9 cellular contexts compared by ENCODE assay signal in the genomic region with DNA sequence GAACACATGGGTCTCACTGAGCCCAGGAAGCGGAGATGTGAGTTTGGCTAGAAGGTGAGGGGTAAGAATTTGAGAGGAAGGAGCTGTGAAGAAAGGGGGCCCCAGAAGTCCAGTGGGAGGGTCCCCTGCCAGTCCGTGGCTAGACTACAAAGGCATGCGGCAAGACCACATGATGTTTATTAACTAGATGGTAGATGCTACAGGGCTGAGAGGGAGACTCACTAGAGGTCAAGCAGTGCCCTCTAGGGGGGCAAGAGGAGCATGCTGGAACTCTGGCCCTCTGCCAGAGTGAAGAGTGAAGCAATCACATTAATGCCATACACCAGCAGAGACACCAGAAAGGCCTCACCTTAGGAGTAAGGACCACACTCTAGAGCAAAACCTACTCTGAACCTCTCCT. TPM values are rescaled to one million over a fixed set of nuclear protein-coding genes. Genes with fewer than 3 reads are reported as not detected.
A peak's percentile ranks its signal among the peaks of the same experiment; 100 is the strongest.
DNase-seq lines count a peak whose midpoint lies in the region; ATAC-seq and TF ChIP-seq lines count a peak whose summit lies in the region.
"Had no signal": no experiment of that assay in that cellular context is flagged by ENCODE, and none has a peak within 500 bp of the region (broad histone marks: within the 10 kb centered on the region; RNA-seq: fewer than 3 reads in every experiment).

No MANE protein-coding gene starts in this region.

- no peaks in the 10 kb centered on the region for H4K20me1 ChIP-seq in KMS-11 (ENCODE audit: insufficient read depth)

- TF ChIP-seq CTCF in KMS-11 (conservative IDR thresholded peaks at IDR 0.05; ENCODE audit: low read depth, low read length) (peak; percentile 53), chondrocyte (IDR thresholded peaks at IDR 0.05) (peak; percentile 18), lower leg skin (IDR thresholded peaks at IDR 0.05) (no peak)

- ATAC-seq in T-cell (replicated peaks in 1 of 4), result peak; percentile 61 to 87 (median 80)

- no peaks in the 10 kb centered on the region for H3K27me3 ChIP-seq in KMS-11 (ENCODE audit: insufficient read depth, low read depth)
- H3K27me3 ChIP-seq: BLaER1 treated with 17β-estradiol and CSF1 and Interleukin-3, amounts not matched to agents 10 nM and 100 nM had no signal

- no peak overlapping the region for H3K4me2 ChIP-seq in KMS-11
- H3K4me2 ChIP-seq: BLaER1 treated with 17β-estradiol and CSF1 and Interleukin-3, amounts not matched to agents 10 nM and 100 nM had no signal

- H3K79me2 ChIP-seq in KMS-11 (ENCODE audit: insufficient read depth, low read depth), result no peaks in the 10 kb centered on the region

- CTCF ChIA-PET in T-cell (lab: Charles Lee), result interaction anchor here (0.6 to 1.8 kb wide), 6 partner anchors 92 to 181 kb away, joined by 3 to 21 read pairs (median 4); no protein-coding TSS in a partner anchor

- H3K27ac Mint-ChIP-seq in T-cell, result peak overlapping the region; percentile 40 to 71
- no peak overlapping the region for H3K27ac Mint-ChIP-seq in chondrocyte (ENCODE audit: unreplicated experiment)

- no peak for TF ChIP-seq POLR2A in lower leg skin (IDR thresholded peaks at IDR 0.05)

- H3K4me1 ChIP-seq in KMS-11 (ENCODE audit: low read depth, poor library complexity, severe bottlenecking), result peaks cover 14% of the 10 kb centered on the region

- 71 to 84% methylated on average over 3 of the region's 3 CpGs for WGBS in lower leg skin, 2 donors

- H3K4me3 Mint-ChIP-seq in T-cell (no peak overlapping the region), chondrocyte (ENCODE audit: unreplicated experiment) (no peak overlapping the region)

- no peak overlapping the region for H3K27ac ChIP-seq in KMS-11
- H3K27ac ChIP-seq: BLaER1 treated with 17β-estradiol and CSF1 and Interleukin-3, amounts not matched to agents 10 nM and 100 nM had no signal

- no peaks in the 10 kb centered on the region for H3K9me3 Mint-ChIP-seq in T-cell
- H3K9me3 Mint-ChIP-seq in chondrocyte (ENCODE audit: low read depth), result no peaks in the 10 kb centered on the region

- H3K27me3 Mint-ChIP-seq in T-cell, result no peaks in the 10 kb centered on the region
- no peaks in the 10 kb centered on the region for H3K27me3 Mint-ChIP-seq in chondrocyte (ENCODE audit: low read depth)

- peaks cover 36% of the 10 kb centered on the region for H3K36me3 Mint-ChIP-seq in T-cell
- peaks cover 11% of the 10 kb centered on the region for H3K36me3 Mint-ChIP-seq in chondrocyte (ENCODE audit: low read depth)

- no peak overlapping the region for H3K4me3 ChIP-seq in KMS-11 (IDR thresholded peaks at IDR 0.05; ENCODE audit: insufficient read depth, low read depth, low read length)
- no peak overlapping the region for H3K4me3 ChIP-seq in lower leg skin (ENCODE audit: low read depth, poor library complexity, severe bottlenecking)
- H3K4me3 ChIP-seq: BLaER1 treated with 17β-estradiol and CSF1 and Interleukin-3, amounts not matched to agents 10 nM and 100 nM had no signal

- H2AFZ ChIP-seq in KMS-11 (ENCODE audit: low read depth), result no peak overlapping the region

- intact Hi-C loops in lower leg skin (cut with DNase I; ENCODE audit: low total_unique reads), result no loop called here

- H3K36me3 ChIP-seq in KMS-11 (ENCODE audit: insufficient read depth), result no peaks in the 10 kb centered on the region; the same call in 1 of the 2 replicates

- DNase-seq in NCI-H2196 (lab: John Stamatoyannopoulos, UW; ENCODE audit: unreplicated experiment), result peak; percentile 70
- no peak for DNase-seq in NCI-H2196 treated with DMSO at 0.1 percent for 48 hours (lab: John Stamatoyannopoulos, UW; ENCODE audit: unreplicated experiment)
- DNase-seq in T-cell, result peak in 28 of 34 experiments; percentile 32 to 66 (median 50)
- no peak for DNase-seq in chondrocyte (ENCODE audit: low spot score)
- peak; percentile 89 for DNase-seq in medulla oblongata (ENCODE audit: extremely low spot score)
- DNase-seq in COR-L47 (lab: John Stamatoyannopoulos, UW), result no peak
- DNase-seq in lower leg skin (ENCODE audit: low spot score in 2 of 2), result no peak

- H3K9ac ChIP-seq in KMS-11, result no peak overlapping the region

- POLR2A ChIA-PET in T-cell (lab: Charles Lee), result interaction anchor here in 1 of 2 donors (0.6 kb wide), 1 partner anchor 12 kb away, joined by 3 read pairs; no protein-coding TSS in a partner anchor

- peaks cover 73 to 77% (median 76%) of the 10 kb centered on the region in 3 donors for H3K4me1 Mint-ChIP-seq in T-cell
- peaks cover 33% of the 10 kb centered on the region for H3K4me1 Mint-ChIP-seq in chondrocyte (ENCODE audit: low read depth)

RNA-seq across cellular contexts. Expression of a gene that starts 12.2 kb away (rescaled TPM):
- 10 to 100 TPM; 60.8 to 73.7 (median 63.7) TPM for total RNA-seq in T-cell
- 26.9 to 40.8 TPM (median 28.7 TPM) in 3 replicates for total RNA-seq in chondrocyte
- 10 to 100 TPM; 33.4 to 60.9 (median 44.9) TPM for total RNA-seq in lower leg skin

RNA-seq across cellular contexts. Expression of a gene that starts 12.6 kb away (rescaled TPM):
- total RNA-seq in T-cell, result 10 to 100 TPM; 19.8 to 34.0 (median 31.4) TPM
- total RNA-seq in chondrocyte, result 35.3 to 46.5 TPM (median 36.4 TPM) in 3 replicates
- 10 to 100 TPM; 13.7 to 18.4 (median 16.1) TPM for total RNA-seq in lower leg skin

RNA-seq across cellular contexts. Expression of a gene that starts 28.1 kb away (rescaled TPM):
- 1 to 10 TPM; 2.8 to 4.6 (median 3.1) TPM for total RNA-seq in T-cell
- total RNA-seq in chondrocyte, result 0.92 to 1.4 TPM (median 0.97 TPM) in 3 replicates
- 1 to 10 TPM; 4.2 to 5.7 (median 4.8) TPM for total RNA-seq in lower leg skin

Comparison
In these comparisons a context has a peak if more than half of its experiments do, and no peak if none do; other contexts are left out.
1. DNase-seq: peak in NCI-H2196 (single experiment), T-cell (28 of 34) and medulla oblongata (single experiment); none in NCI-H2196 treated with DMSO at 0.1 percent for 48 hours (single experiment), chondrocyte (single experiment), COR-L47 (single experiment) and lower leg skin (0 of 2).
2. CTCF ChIP-seq: peak in KMS-11 (single experiment) and chondrocyte (single experiment); none in lower leg skin (0 of 3).